Comparison of ENCODE assay signal across 10 cellular contexts in the genomic region with DNA sequence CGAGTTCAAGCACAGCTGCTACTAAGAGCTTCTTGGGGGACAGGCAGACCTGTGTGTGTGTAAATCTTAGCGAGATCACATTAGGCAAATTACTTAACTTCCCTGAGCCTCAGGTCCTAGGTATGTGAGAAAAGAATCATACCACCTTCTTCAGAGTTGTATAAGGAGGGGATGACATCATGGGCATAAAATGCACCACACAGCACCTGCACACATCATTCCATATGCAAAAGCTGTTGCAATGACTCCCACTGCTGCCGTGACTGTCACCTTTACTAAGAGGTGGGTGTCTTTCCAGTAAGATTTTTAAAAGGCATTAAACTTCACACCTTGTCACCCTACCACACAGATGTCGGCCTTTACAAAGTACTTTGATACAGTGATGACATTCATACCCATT.
DNase-seq lines count a peak whose midpoint lies in the region; ATAC-seq, FAIRE-seq and TF ChIP-seq lines count a peak whose summit lies in the region.
"Had no signal": no experiment of that assay in that cellular context is flagged by ENCODE, and none has a peak within 500 bp of the region (broad histone marks: within the 10 kb centered on the region; RNA-seq: fewer than 3 reads in every experiment).

No MANE protein-coding gene starts in this region.

- intact Hi-C loops in endothelial cell of umbilical vein (cut with micrococcal nuclease), result loop anchor here (1.0 to 10.0 kb wide), 2 partner anchors 8 to 148 kb away; partner anchors contain the start of gene FANK1

- no peak for TF ChIP-seq POLR2A in endothelial cell of umbilical vein (IDR thresholded peaks at IDR 0.05; ENCODE audit: low read depth, low read length)

- CTCF ChIA-PET in endothelial cell of umbilical vein (lab: Charles Lee), result interaction anchor here (0.7 to 1.3 kb wide), 2 partner anchors 27 to 55 kb away, joined by 3 to 4 read pairs; no protein-coding TSS in a partner anchor

- H3K9me3 ChIP-seq in Karpas-422 (ENCODE audit: low read length) (no peaks in the 10 kb centered on the region), endothelial cell of umbilical vein (replicated peaks; ENCODE audit: control insufficient read depth, insufficient read depth, low read length) (no peaks in the 10 kb centered on the region), osteoblast (ENCODE audit: low read depth, low read length) (no peaks in the 10 kb centered on the region)

- H3K9me1 ChIP-seq in endothelial cell of umbilical vein (replicated peaks; ENCODE audit: control insufficient read depth, extremely low read depth, insufficient read depth, low read length), result no peaks in the 10 kb centered on the region

- DNase-seq in Karpas-422, result no peak
- no peak for DNase-seq in endothelial cell of umbilical vein (ENCODE audit: low read depth, low spot score)
- DNase-seq in osteoblast (ENCODE audit: insufficient read length, low spot score, missing footprints), result no peak
- no peak for DNase-seq in NOMO-1 treated with DMSO at 0.1 percent for 48 hours (lab: John Stamatoyannopoulos, UW; ENCODE audit: unreplicated experiment)
- DNase-seq in GM13977 (ENCODE audit: low spot score), result no peak
- DNase-seq: NCI-H187 treated with DMSO at 0.1 percent for 48 hours, SW 1271 had no signal

- H4K20me1 ChIP-seq in Karpas-422 (ENCODE audit: insufficient read depth, low read depth, low read length) (no peaks in the 10 kb centered on the region), endothelial cell of umbilical vein (replicated peaks; ENCODE audit: control insufficient read depth, extremely low read depth, insufficient read depth, low read length) (no peaks in the 10 kb centered on the region), osteoblast (ENCODE audit: insufficient read depth, low read length) (no peaks in the 10 kb centered on the region)

- no peaks in the 10 kb centered on the region for H3K79me2 ChIP-seq in Karpas-422 (ENCODE audit: low read length)
- no peaks in the 10 kb centered on the region for H3K79me2 ChIP-seq in endothelial cell of umbilical vein (ENCODE audit: control insufficient read depth, insufficient read depth, low read length)
- no peaks in the 10 kb centered on the region for H3K79me2 ChIP-seq in osteoblast (ENCODE audit: insufficient read depth, low read length)

- peak; percentile 15 for FAIRE-seq in endothelial cell of umbilical vein (lab: Jason Lieb, UNC)

- H3K4me1 ChIP-seq in Karpas-422 (ENCODE audit: low read length) (peaks cover 20% of the 10 kb centered on the region), endothelial cell of umbilical vein (ENCODE audit: control insufficient read depth, extremely low read depth, insufficient read depth, low read length) (peaks cover 14% of the 10 kb centered on the region), osteoblast (ENCODE audit: insufficient read depth, low read length) (peaks cover 5% of the 10 kb centered on the region)

- BruUV-seq in endothelial cell of umbilical vein (replicated peaks; lab: Mats Ljungman, UMichigan), result TSS peak; percentile 65

- H3K4me3 ChIP-seq in Karpas-422 (ENCODE audit: low read length) (peak overlapping the region; percentile 39), endothelial cell of umbilical vein (replicated peaks in 1 of 3; ENCODE audit: insufficient read depth in 1 of 3, low read depth in 1 of 3, low read length in 3 of 3) (no peak overlapping the region), osteoblast (ENCODE audit: insufficient read depth, low read length) (no peak overlapping the region)

- no peaks in the 10 kb centered on the region for H3K27me3 ChIP-seq in Karpas-422 (ENCODE audit: low read length)
- H3K27me3 ChIP-seq in endothelial cell of umbilical vein (ENCODE audit: control insufficient read depth in 2 of 2, insufficient read depth in 2 of 2, low read length in 2 of 2), result no peaks in the 10 kb centered on the region
- no peaks in the 10 kb centered on the region for H3K27me3 ChIP-seq in osteoblast (ENCODE audit: insufficient read depth, low read length)

- peak overlapping the region; percentile 67 for H3K4me2 ChIP-seq in Karpas-422 (ENCODE audit: low read depth, low read length, poor library complexity, severe bottlenecking)
- no peak overlapping the region for H3K4me2 ChIP-seq in endothelial cell of umbilical vein (ENCODE audit: insufficient read depth, low read length)
- no peak overlapping the region for H3K4me2 ChIP-seq in osteoblast (ENCODE audit: insufficient read depth, low read length)

- peak overlapping the region; percentile 95 for H2AFZ ChIP-seq in Karpas-422 (ENCODE audit: low read length)
- peak overlapping the region; percentile 47 for H2AFZ ChIP-seq in endothelial cell of umbilical vein (ENCODE audit: low read depth, low read length)
- no peak overlapping the region for H2AFZ ChIP-seq in osteoblast (ENCODE audit: low read length)

- in situ Hi-C loops in GM13977 (cut with MboI; ENCODE audit: low pct_unique_long_range_greater_than_20kb, low sequenced_read_pairs, unreplicated experiment), result no loop called here

- H3K9me2 ChIP-seq in Karpas-422 (replicated peaks; ENCODE audit: insufficient read depth, low read length), result no peaks in the 10 kb centered on the region

- dilution Hi-C loops in endothelial cell of umbilical vein (cut with MboI; ENCODE audit: extremely low pct_ligation_motif_present, low sequenced_read_pairs), result no loop called here

- H3K9ac ChIP-seq in Karpas-422 (ENCODE audit: low read length), result peak overlapping the region; percentile 50
- H3K9ac ChIP-seq in endothelial cell of umbilical vein (replicated peaks; ENCODE audit: extremely low read depth, insufficient read depth, low read length), result peak overlapping the region; percentile 39

- H3K27ac ChIP-seq in Karpas-422 (ENCODE audit: low read length), result peak overlapping the region; percentile 64
- peak overlapping the region; percentile 76 for H3K27ac ChIP-seq in endothelial cell of umbilical vein (ENCODE audit: insufficient read depth, low read depth, low read length)
- peak overlapping the region; percentile 61 for H3K27ac ChIP-seq in osteoblast (ENCODE audit: low read depth, low read length)

- TF ChIP-seq CTCF in endothelial cell of umbilical vein (IDR thresholded peaks at IDR 0.05; ENCODE audit: extremely low read depth in 1 of 2, insufficient read depth in 1 of 2, low read depth in 1 of 2, low read length in 2 of 2), result no peak
- TF ChIP-seq CTCF in osteoblast (IDR thresholded peaks at IDR 0.05; ENCODE audit: extremely low read depth, low read depth, low read length), result no peak
- no peak for TF ChIP-seq CTCF in GM13977 (IDR thresholded peaks at IDR 0.05; ENCODE audit: extremely low read depth, insufficient read depth, missing control alignments)

- ATAC-seq in GM19351 (IDR thresholded peaks at IDR 0.05; ENCODE audit: unreplicated experiment) (peak; percentile 1), HG03039 (IDR thresholded peaks at IDR 0.05; ENCODE audit: unreplicated experiment) (no peak), HG03196 (IDR thresholded peaks at IDR 0.05; ENCODE audit: unreplicated experiment) (no peak)

- H3K36me3 ChIP-seq in Karpas-422 (ENCODE audit: insufficient read depth, low read length) (no peaks in the 10 kb centered on the region), endothelial cell of umbilical vein (ENCODE audit: control insufficient read depth in 2 of 2, extremely low read depth in 1 of 2, insufficient read depth in 2 of 2, low read length in 2 of 2) (no peaks in the 10 kb centered on the region), osteoblast (ENCODE audit: insufficient read depth, low read length) (peaks cover 85% of the 10 kb centered on the region)

- POLR2A ChIA-PET in endothelial cell of umbilical vein (lab: Charles Lee), result no interaction called here

TF ChIP-seq in endothelial cell of umbilical vein, 7 proteins besides CTCF, POLR2A, EP300 and RAD21:
- no peak for TF ChIP-seq FOS (IDR thresholded peaks at IDR 0.05; ENCODE audit: borderline replicate concordance, insufficient read depth, low read length)
- TF ChIP-seq GATA2 (IDR thresholded peaks at IDR 0.05; ENCODE audit: insufficient read depth, insufficient read length, low read depth, low read length), result no peak
- no peak for TF ChIP-seq MAX (IDR thresholded peaks at IDR 0.05; ENCODE audit: insufficient read depth, insufficient read length)
- no peak for TF ChIP-seq EZH2 (IDR thresholded peaks at IDR 0.05; ENCODE audit: borderline replicate concordance, low read depth, low read length, severe bottlenecking)
- no peak for TF ChIP-seq MYC (IDR thresholded peaks at IDR 0.05; ENCODE audit: low read depth, low read length)
- TF ChIP-seq JUN (IDR thresholded peaks at IDR 0.05; ENCODE audit: borderline replicate concordance, insufficient read depth, insufficient read length, low read depth), result no peak
- no peak for TF ChIP-seq POLR2AphosphoS5 (IDR thresholded peaks at IDR 0.05; ENCODE audit: insufficient read depth, low read depth, low read length)
